ENCODE assay signal across 2 cellular contexts in the genomic region with DNA sequence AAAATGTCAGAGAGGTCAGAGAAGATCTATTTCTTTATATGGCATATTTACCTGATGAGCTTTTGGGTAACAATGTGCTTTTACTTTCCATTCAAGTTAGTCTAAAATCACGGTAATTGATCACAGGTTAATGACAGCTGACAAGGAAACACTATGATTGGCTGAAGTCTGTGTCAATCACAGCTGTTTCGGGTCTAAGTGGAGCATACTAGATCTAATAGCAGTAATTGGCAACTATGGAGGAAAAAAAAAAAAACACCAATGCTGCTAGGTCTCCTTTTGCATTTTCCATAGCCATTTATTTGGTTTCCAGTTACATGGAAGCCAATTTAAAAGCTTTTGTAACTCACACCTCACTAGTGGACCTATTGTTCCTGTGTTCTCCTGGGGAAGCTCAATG.
A peak's percentile ranks its signal among the peaks of the same experiment; 100 is the strongest.
TF ChIP-seq lines count a peak whose summit lies in the region.

No MANE protein-coding gene starts in this region.

TF ChIP-seq in HepG2, 621 proteins besides CTCF, POLR2A, EP300 and RAD21:
- TF ChIP-seq NFYB (CRISPR knock-in tag; IDR thresholded peaks at IDR 0.05) (peak; percentile 22; the same call in 1 of the 2 replicates), ATRX (CRISPR knock-in tag; IDR thresholded peaks at IDR 0.05; ENCODE audit: borderline replicate concordance) (no peak), PBX2 (CRISPR knock-in tag; IDR thresholded peaks at IDR 0.05) (peak; percentile 62)

TF ChIP-seq in GM12878, 131 proteins besides CTCF, POLR2A, EP300 and RAD21:
- no peak for TF ChIP-seq BCLAF1 (IDR thresholded peaks at IDR 0.05)
- peak; percentile 92 for TF ChIP-seq PKNOX1 (IDR thresholded peaks at IDR 0.05)
- TF ChIP-seq, protein P1, sequence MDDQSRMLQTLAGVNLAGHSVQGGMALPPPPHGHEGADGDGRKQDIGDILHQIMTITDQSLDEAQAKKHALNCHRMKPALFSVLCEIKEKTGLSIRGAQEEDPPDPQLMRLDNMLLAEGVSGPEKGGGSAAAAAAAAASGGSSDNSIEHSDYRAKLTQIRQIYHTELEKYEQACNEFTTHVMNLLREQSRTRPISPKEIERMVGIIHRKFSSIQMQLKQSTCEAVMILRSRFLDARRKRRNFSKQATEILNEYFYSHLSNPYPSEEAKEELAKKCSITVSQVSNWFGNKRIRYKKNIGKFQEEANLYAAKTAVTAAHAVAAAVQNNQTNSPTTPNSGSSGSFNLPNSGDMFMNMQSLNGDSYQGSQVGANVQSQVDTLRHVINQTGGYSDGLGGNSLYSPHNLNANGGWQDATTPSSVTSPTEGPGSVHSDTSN (IDR thresholded peaks at IDR 0.05; ENCODE audit: insufficient replicate concordance, low read depth, low read length), result peak; percentile 80
TF ChIP-seq in GM12878: peak in this region for 2.
